Comparison of ENCODE assay signal across 31 cellular contexts in the genomic region with DNA sequence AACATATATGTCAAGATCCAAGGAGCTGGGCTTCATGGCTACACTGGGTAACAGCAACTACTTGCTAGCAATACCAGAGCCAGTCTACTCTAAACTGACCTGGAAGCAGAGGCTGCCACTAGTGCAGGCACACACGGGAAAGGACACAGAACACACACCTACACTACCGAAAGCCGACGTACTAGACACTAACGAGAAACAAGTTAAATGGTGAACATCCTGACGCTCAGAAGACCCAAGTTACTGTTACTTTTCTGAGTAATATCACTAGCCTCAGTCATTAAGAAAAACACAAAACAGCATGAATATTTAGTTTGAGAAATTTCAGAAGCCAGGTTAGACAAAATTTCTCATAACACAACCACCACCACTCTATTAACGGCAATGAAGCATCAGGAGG.
"Had no signal": no experiment of that assay in that cellular context is flagged by ENCODE, and none has a peak within 500 bp of the region (broad histone marks: within the 10 kb centered on the region; RNA-seq: fewer than 3 reads in every experiment).

No MANE protein-coding gene starts in this region.

- H3K27me3 Mint-ChIP-seq: naive thymus-derived CD8-positive, alpha-beta T cell; stimulated activated naive CD8-positive, alpha-beta T cell treated with anti-CD3 and anti-CD28 coated beads, Interleukin-15, Interleukin-2, amounts not matched to agents 100 ng/mL and 50 ng/mL, for 24 hours had no signal

- H3K4me3 ChIP-seq: left lung, lower lobe of right lung, pancreas, prostate gland, skin epidermis, suprapubic skin, thoracic aorta, tibial artery, uterus had no signal

- H3K4me3 Mint-ChIP-seq: immature natural killer cell; naive thymus-derived CD8-positive, alpha-beta T cell; nephron; neural crest cell; stimulated activated naive CD8-positive, alpha-beta T cell treated with anti-CD3 and anti-CD28 coated beads, Interleukin-15, Interleukin-2, amounts not matched to agents 100 ng/mL and 50 ng/mL, for 24 hours had no signal

- H3K4me1 ChIP-seq: pancreas, prostate gland had no signal

- H3K27ac ChIP-seq: left lung, lower lobe of right lung, pancreas, prostate gland, skin epidermis, suprapubic skin, thoracic aorta, tibial artery, uterus had no signal

- ATAC-seq: left colon; left lung; lower lobe of right lung; naive thymus-derived CD8-positive, alpha-beta T cell; pancreas; right cardiac atrium; sciatic nerve had no signal

- H3K9me3 ChIP-seq: left lung, lower lobe of right lung, pancreas, prostate gland, suprapubic skin, thoracic aorta, tibial artery, uterus had no signal

- H3K27me3 ChIP-seq: left lung, pancreas, suprapubic skin, tibial artery, uterus had no signal

- DNase-seq: hypothalamus; immature natural killer cell; kidney; left colon; left lung; lower lobe of right lung; mammary epithelial cell; mesenchymal stem cell; naive thymus-derived CD8-positive, alpha-beta T cell; nucleus accumbens; pancreas; posterior cingulate gyrus; retina; right cardiac atrium; stimulated activated CD4-positive, alpha-beta T cell treated with anti-CD3 and anti-CD28 coated beads, Interleukin-12 subunit alpha, Interleukin-12 subunit beta, amount 100 ng/mL, for 4 hours; stimulated activated CD4-positive, alpha-beta T cell treated with anti-CD3 and anti-CD28 coated beads, Interleukin-15, amount 100 ng/mL, for 24 hours; stimulated activated CD4-positive, alpha-beta T cell treated with anti-CD3 and anti-CD28 coated beads, Interleukin-2, amount 100 ng/mL, for 24 hours; stimulated activated CD4-positive, alpha-beta T cell treated with anti-CD3 and anti-CD28 coated beads, Interleukin-4, amount 100 ng/mL, for 1 hour; stimulated activated naive CD4-positive, alpha-beta T cell; tibial artery; trophoblast cell; uterus had no signal

- H3K9me3 Mint-ChIP-seq: immature natural killer cell; naive thymus-derived CD8-positive, alpha-beta T cell; nephron; neural crest cell; stimulated activated naive CD8-positive, alpha-beta T cell treated with anti-CD3 and anti-CD28 coated beads, Interleukin-15, Interleukin-2, amounts not matched to agents 100 ng/mL and 50 ng/mL, for 24 hours had no signal

- H3K27ac Mint-ChIP-seq: immature natural killer cell; naive thymus-derived CD8-positive, alpha-beta T cell; nephron; stimulated activated naive CD8-positive, alpha-beta T cell treated with anti-CD3 and anti-CD28 coated beads, Interleukin-15, Interleukin-2, amounts not matched to agents 100 ng/mL and 50 ng/mL, for 24 hours had no signal

- FAIRE-seq: islet of Langerhans, kidney, pancreas had no signal

- H3K36me3 ChIP-seq: pancreas, prostate gland, uterus had no signal
